ENCODE assay signal across 27 cellular contexts in the genomic region with DNA sequence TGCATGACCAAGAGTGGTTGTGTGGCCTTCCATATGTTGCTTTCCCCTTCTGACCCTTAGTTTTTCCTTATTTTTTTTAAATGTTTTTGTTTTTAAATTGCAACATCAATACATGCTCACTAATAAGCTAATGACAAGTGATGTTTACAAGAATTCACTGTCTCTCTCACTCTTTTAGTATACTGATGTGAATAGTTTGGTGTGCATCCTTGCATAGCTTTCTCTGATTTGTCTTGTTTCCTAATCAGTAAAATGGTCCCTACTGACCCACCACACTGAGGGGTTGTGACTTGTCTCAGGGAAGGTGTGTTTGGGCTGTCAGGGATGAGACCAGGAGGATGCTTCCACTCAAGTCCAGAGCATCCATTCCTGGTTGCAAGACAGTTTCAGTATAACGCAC. TPM values are rescaled to one million over a fixed set of nuclear protein-coding genes. Genes with fewer than 3 reads are reported as not detected.
"Had no signal": no experiment of that assay in that cellular context is flagged by ENCODE, and none has a peak within 500 bp of the region (broad histone marks: within the 10 kb centered on the region; RNA-seq: fewer than 3 reads in every experiment).

No MANE protein-coding gene starts in this region.

- H3K27me3 ChIP-seq: adrenal gland, body of pancreas had no signal

- H3K27me3 Mint-ChIP-seq: activated CD8-positive, alpha-beta T cell treated with anti-CD3 and anti-CD28 coated beads for 36 hours; activated naive CD4-positive, alpha-beta T cell treated with anti-CD3 and anti-CD28 coated beads, Interleukin-2, amount 50 U/mL, for 24 hours; activated naive CD8-positive, alpha-beta T cell treated with anti-CD3 and anti-CD28 coated beads for 36 hours; activated naive CD8-positive, alpha-beta T cell treated with anti-CD3 and anti-CD28 coated beads, Interleukin-2, amount 50 U/mL, for 24 hours had no signal

- H3K36me3 Mint-ChIP-seq: activated naive CD4-positive, alpha-beta T cell treated with anti-CD3 and anti-CD28 coated beads, Interleukin-2, amount 50 U/mL, for 24 hours had no signal

- H3K27ac Mint-ChIP-seq: activated CD8-positive, alpha-beta T cell treated with anti-CD3 and anti-CD28 coated beads for 36 hours; activated naive CD4-positive, alpha-beta T cell treated with anti-CD3 and anti-CD28 coated beads for 36 hours; activated naive CD4-positive, alpha-beta T cell treated with anti-CD3 and anti-CD28 coated beads, Interleukin-2, amount 50 U/mL, for 24 hours; activated naive CD8-positive, alpha-beta T cell treated with anti-CD3 and anti-CD28 coated beads for 36 hours; activated naive CD8-positive, alpha-beta T cell treated with anti-CD3 and anti-CD28 coated beads, Interleukin-2, amount 50 U/mL, for 24 hours; activated T-helper 2 cell treated with anti-CD3 and anti-CD28 coated beads, Interferon-gamma antibody, Interleukin-2, Interleukin-4, amounts not matched to agents 10 μg/mL and 5 μg/mL and 100 μg/mL, durations not matched to agents 14 hours and 24 hours and 36 hours; endodermal cell had no signal

- H3K9me3 ChIP-seq: adrenal gland, body of pancreas had no signal

- DNase-seq: activated CD4-positive, alpha-beta T cell treated with anti-CD3 and anti-CD28 coated beads for 1 hour; activated CD4-positive, alpha-beta T cell treated with anti-CD3 and anti-CD28 coated beads for 4 hours; activated CD4-positive, alpha-beta T cell treated with anti-CD3 and anti-CD28 coated beads, Interleukin-2, amount 50 U/mL, for 1 hour; activated CD4-positive, alpha-beta T cell treated with anti-CD3 and anti-CD28 coated beads, Interleukin-2, amount 50 U/mL, for 48 hours; activated CD8-positive, alpha-beta memory T cell treated with anti-CD3 and anti-CD28 coated beads for 24 hours; activated CD8-positive, alpha-beta T cell treated with anti-CD3 and anti-CD28 coated beads for 36 hours; activated effector memory CD4-positive, alpha-beta T cell treated with anti-CD3 and anti-CD28 coated beads, Interleukin-2, amount 50 U/mL, for 16 hours; activated naive CD4-positive, alpha-beta T cell treated with anti-CD3 and anti-CD28 coated beads for 36 hours; activated naive CD8-positive, alpha-beta T cell treated with anti-CD3 and anti-CD28 coated beads for 36 hours; activated naive CD8-positive, alpha-beta T cell treated with anti-CD3 and anti-CD28 coated beads, Interleukin-2, amount 50 U/mL, for 24 hours; activated T-cell treated with anti-CD3 and anti-CD28 coated beads, Interleukin-2, amount 50 U/mL, for 4 hours; adrenal gland; amygdala; aorta; body of pancreas; caudate nucleus; cortex of kidney; effector CD8-positive, alpha-beta T cell; endodermal cell; foreskin fibroblast; head of caudate nucleus; T-helper 2 cell had no signal

- ATAC-seq: activated CD8-positive, alpha-beta T cell treated with anti-CD3 and anti-CD28 coated beads for 36 hours; activated naive CD8-positive, alpha-beta T cell treated with anti-CD3 and anti-CD28 coated beads, Interleukin-2, amount 50 U/mL, for 24 hours; activated T-cell treated with anti-CD3 and anti-CD28 coated beads, Interleukin-2, amount 50 U/mL, for 4 hours; body of pancreas; esophagus mucosa had no signal

- H3K9me3 Mint-ChIP-seq: activated naive CD8-positive, alpha-beta T cell treated with anti-CD3 and anti-CD28 coated beads, Interleukin-2, amount 50 U/mL, for 24 hours had no signal

- H3K4me3 ChIP-seq: adrenal gland, body of pancreas had no signal

- H3K4me1 Mint-ChIP-seq: activated naive CD4-positive, alpha-beta T cell treated with anti-CD3 and anti-CD28 coated beads, Interleukin-2, amount 50 U/mL, for 24 hours; activated naive CD8-positive, alpha-beta T cell treated with anti-CD3 and anti-CD28 coated beads for 36 hours; activated naive CD8-positive, alpha-beta T cell treated with anti-CD3 and anti-CD28 coated beads, Interleukin-2, amount 50 U/mL, for 24 hours; endodermal cell had no signal

- H3K4me3 Mint-ChIP-seq: activated CD8-positive, alpha-beta T cell treated with anti-CD3 and anti-CD28 coated beads for 36 hours; activated naive CD4-positive, alpha-beta T cell treated with anti-CD3 and anti-CD28 coated beads for 36 hours; activated naive CD4-positive, alpha-beta T cell treated with anti-CD3 and anti-CD28 coated beads, Interleukin-2, amount 50 U/mL, for 24 hours; activated naive CD8-positive, alpha-beta T cell treated with anti-CD3 and anti-CD28 coated beads for 36 hours; activated naive CD8-positive, alpha-beta T cell treated with anti-CD3 and anti-CD28 coated beads, Interleukin-2, amount 50 U/mL, for 24 hours; activated T-cell treated with anti-CD3 and anti-CD28 coated beads, Interleukin-2, amount 50 U/mL, for 4 hours; endodermal cell had no signal

- H3K27ac ChIP-seq: adrenal gland, body of pancreas had no signal

- H3K4me1 ChIP-seq: adrenal gland, body of pancreas had no signal

RNA-seq across cellular contexts. Expression of gene CIITA, which starts 26.0 kb away (rescaled TPM):
- total RNA-seq: chondrocyte, epithelial cell of proximal tubule had no signal
